24 cellular contexts compared by ENCODE assay signal in the genomic region with DNA sequence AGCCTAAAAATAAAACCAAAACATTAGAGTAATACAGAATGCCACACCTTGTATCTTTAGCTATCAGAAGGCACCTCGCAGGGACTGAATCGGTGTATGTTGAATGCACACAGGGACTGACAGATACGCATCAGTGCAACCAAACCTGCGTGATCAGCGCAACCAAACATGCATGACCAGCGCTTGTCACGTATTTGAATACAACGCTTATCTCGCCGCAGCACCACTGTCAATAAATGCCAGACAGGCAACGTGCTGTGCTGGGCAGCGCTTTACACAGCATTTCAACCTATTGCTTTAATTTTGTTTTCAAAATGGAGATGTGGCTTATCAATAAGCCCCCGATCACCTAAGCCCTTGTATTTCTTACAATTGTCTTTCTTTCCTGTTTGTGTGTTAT.
"Had no signal": no experiment of that assay in that cellular context is flagged by ENCODE, and none has a peak within 500 bp of the region (broad histone marks: within the 10 kb centered on the region; RNA-seq: fewer than 3 reads in every experiment).

No MANE protein-coding gene starts in this region.

- H3K9me3 ChIP-seq: colonic mucosa, esophagus muscularis mucosa, left lung, testis, vagina had no signal

- H3K4me1 ChIP-seq: colonic mucosa, left lung, testis, vagina had no signal

- H3K4me1 Mint-ChIP-seq: naive B cell had no signal

- H3K27me3 Mint-ChIP-seq: effector memory CD8-positive, alpha-beta T cell; naive B cell; type B pancreatic cell had no signal

- DNase-seq: activated CD4-positive, alpha-beta T cell treated with anti-CD3 and anti-CD28 coated beads for 1 hour; activated CD8-positive, alpha-beta memory T cell treated with anti-CD3 and anti-CD28 coated beads, Interleukin-2, amount 50 U/mL, for 48 hours; activated naive CD4-positive, alpha-beta T cell treated with Interleukin-2 at 50 U/mL for 16 hours; activated T-cell treated with anti-CD3 and anti-CD28 coated beads, Interleukin-2, amount 50 U/mL, for 4 hours; amygdala; colonic mucosa; dorsolateral prefrontal cortex; effector memory CD8-positive, alpha-beta T cell; glutamatergic neuron; hippocampal formation; kidney glomerular epithelial cell; left lung; naive B cell; nucleus accumbens; posterior cingulate gyrus; stimulated activated CD4-positive, alpha-beta T cell treated with anti-CD3 and anti-CD28 coated beads, Interleukin-15, amount 100 ng/mL, for 24 hours; stimulated activated naive CD4-positive, alpha-beta T cell; testis had no signal

- H3K4me3 ChIP-seq: colonic mucosa, dorsolateral prefrontal cortex, esophagus muscularis mucosa, left lung, lung, smooth muscle cell, testis, vagina had no signal

- H3K36me3 ChIP-seq: colonic mucosa had no signal

- H3K9me3 Mint-ChIP-seq: activated T-cell treated with anti-CD3 and anti-CD28 coated beads, Interleukin-2, amount 50 U/mL, for 4 hours; effector memory CD8-positive, alpha-beta T cell; naive B cell; type B pancreatic cell had no signal

- H3K36me3 Mint-ChIP-seq: type B pancreatic cell had no signal

- H3K27ac Mint-ChIP-seq: naive B cell, type B pancreatic cell had no signal

- H3K4me3 Mint-ChIP-seq: activated T-cell treated with anti-CD3 and anti-CD28 coated beads, Interleukin-2, amount 50 U/mL, for 4 hours; effector memory CD8-positive, alpha-beta T cell; naive B cell; type B pancreatic cell had no signal

- H3K27me3 ChIP-seq: colonic mucosa, dorsolateral prefrontal cortex, esophagus muscularis mucosa, left lung, testis, vagina had no signal

- ATAC-seq: activated T-cell treated with anti-CD3 and anti-CD28 coated beads, Interleukin-2, amount 50 U/mL, for 4 hours; effector memory CD8-positive, alpha-beta T cell; left lung; sciatic nerve had no signal
